In genomic region chr17:80213651-80213975, GRCh38 we compare ENCODE assay signal across 33 cellular contexts. TPM values are rescaled to one million over a fixed set of nuclear protein-coding genes. Genes with fewer than 3 reads are reported as not detected.
"Had no signal": no experiment of that assay in that cellular context is flagged by ENCODE, and none has a peak within 500 bp of the region (broad histone marks: within the 10 kb centered on the region; RNA-seq: fewer than 3 reads in every experiment).

No MANE protein-coding gene starts in this region.

- H3K9me3 Mint-ChIP-seq: activated CD4-positive, alpha-beta memory T cell treated with anti-CD3 and anti-CD28 coated beads for 36 hours; activated CD4-positive, alpha-beta T cell treated with anti-CD3 and anti-CD28 coated beads, Interleukin-2, amount 10 ng/mL, durations not matched to agents 24 days and 14 days; activated naive CD4-positive, alpha-beta T cell treated with anti-CD3 and anti-CD28 coated beads, Interleukin-2, amount 50 U/mL, for 72 hours; activated naive CD8-positive, alpha-beta T cell treated with anti-CD3 and anti-CD28 coated beads, Interleukin-2, amount 50 U/mL, for 24 hours; activated T-cell treated with anti-CD3 and anti-CD28 coated beads, Interleukin-2, amount 50 U/mL, for 4 hours; WTC11 had no signal

- FAIRE-seq: bronchial epithelial cell had no signal

- DNase-seq: activated CD4-positive, alpha-beta memory T cell treated with anti-CD3 and anti-CD28 coated beads for 36 hours; activated CD4-positive, alpha-beta T cell treated with anti-CD3 and anti-CD28 coated beads, Interleukin-2, amount 10 ng/mL, durations not matched to agents 24 days and 14 days; activated CD4-positive, CD25-positive, alpha-beta regulatory T cell treated with anti-CD3 and anti-CD28 coated beads, Interleukin-2, amount 50 U/mL, for 72 hours; activated CD8-positive, alpha-beta memory T cell treated with anti-CD3 and anti-CD28 coated beads for 24 hours; activated effector memory CD4-positive, alpha-beta T cell treated with anti-CD3 and anti-CD28 coated beads, Interleukin-2, amount 50 U/mL, for 16 hours; activated naive CD4-positive, alpha-beta T cell treated with Interleukin-2 at 50 U/mL for 16 hours; activated naive CD8-positive, alpha-beta T cell treated with anti-CD3 and anti-CD28 coated beads, Interleukin-2, amount 50 U/mL, for 24 hours; activated T-cell treated with anti-CD3 and anti-CD28 coated beads, Interleukin-2, amount 50 U/mL, for 4 hours; amniotic stem cell; central memory CD4-positive, alpha-beta T cell; NCI-H1092; NCI-H1417 treated with DMSO at 0.1 percent for 48 hours; NCI-H1694; NCI-H2029; NCI-H345; NCI-H510A; NCI-H526 treated with DMSO at 0.1 percent for 48 hours; NK-92 treated with Interleukin-12 subunit alpha and Interleukin-12 subunit beta, amount 100 ng/mL, for 24 hours; RPMI8226; SHP77; SW 1271; T-helper 17 cell; T-helper 9 cell had no signal

- H3K4me1 ChIP-seq: ascending aorta had no signal

- H3K4me3 ChIP-seq: ascending aorta, body of pancreas, SJSA1 had no signal

- H3K9me3 ChIP-seq: ascending aorta, body of pancreas, SJSA1 had no signal

- H3K27me3 ChIP-seq: ascending aorta, body of pancreas, SJSA1 had no signal

- H3K9ac ChIP-seq: KMS-11 had no signal

- H3K27ac Mint-ChIP-seq: activated CD4-positive, alpha-beta memory T cell treated with anti-CD3 and anti-CD28 coated beads for 36 hours; activated CD4-positive, alpha-beta T cell treated with anti-CD3 and anti-CD28 coated beads, Interleukin-2, amount 10 ng/mL, durations not matched to agents 24 days and 14 days; activated naive CD8-positive, alpha-beta T cell treated with anti-CD3 and anti-CD28 coated beads, Interleukin-2, amount 50 U/mL, for 24 hours; T-helper 17 cell; WTC11 had no signal

- H3K27me3 Mint-ChIP-seq: activated CD4-positive, alpha-beta memory T cell treated with anti-CD3 and anti-CD28 coated beads for 36 hours; activated CD4-positive, alpha-beta T cell treated with anti-CD3 and anti-CD28 coated beads, Interleukin-2, amount 10 ng/mL, durations not matched to agents 24 days and 14 days; activated naive CD8-positive, alpha-beta T cell treated with anti-CD3 and anti-CD28 coated beads, Interleukin-2, amount 50 U/mL, for 24 hours; T-helper 17 cell had no signal

- ATAC-seq: activated naive CD4-positive, alpha-beta T cell treated with anti-CD3 and anti-CD28 coated beads, Interleukin-2, amount 50 U/mL, for 72 hours; activated naive CD8-positive, alpha-beta T cell treated with anti-CD3 and anti-CD28 coated beads, Interleukin-2, amount 50 U/mL, for 24 hours; activated T-cell treated with anti-CD3 and anti-CD28 coated beads, Interleukin-2, amount 50 U/mL, for 4 hours; body of pancreas; Panc1; SK-N-SH treated with all-trans-retinoic acid at 6 μM for 48 hours; T-helper 17 cell; WTC11 had no signal

- H3K4me3 Mint-ChIP-seq: activated CD4-positive, alpha-beta memory T cell treated with anti-CD3 and anti-CD28 coated beads for 36 hours; activated CD4-positive, alpha-beta T cell treated with anti-CD3 and anti-CD28 coated beads, Interleukin-2, amount 10 ng/mL, durations not matched to agents 24 days and 14 days; activated naive CD8-positive, alpha-beta T cell treated with anti-CD3 and anti-CD28 coated beads, Interleukin-2, amount 50 U/mL, for 24 hours; activated T-cell treated with anti-CD3 and anti-CD28 coated beads, Interleukin-2, amount 50 U/mL, for 4 hours; T-helper 17 cell; WTC11 had no signal

- H3K4me2 ChIP-seq: KMS-11 had no signal

- H3K27ac ChIP-seq: ascending aorta, body of pancreas, KMS-11, SJSA1 had no signal

- H3K4me1 Mint-ChIP-seq: WTC11 had no signal

RNA-seq across cellular contexts. Expression of gene CARD14, which starts 43.8 kb away (rescaled TPM):
- total RNA-seq: activated CD4-positive, alpha-beta memory T cell treated with anti-CD3 and anti-CD28 coated beads for 36 hours; activated CD4-positive, alpha-beta T cell treated with anti-CD3 and anti-CD28 coated beads, Interleukin-2, amount 10 ng/mL, durations not matched to agents 24 days and 14 days; activated T-cell treated with anti-CD3 and anti-CD28 coated beads, Interleukin-2, amount 50 U/mL, for 4 hours; body of pancreas; MCF 10A; SJSA1; T-helper 17 cell had no signal
